Comparison of ENCODE assay signal across 20 cellular contexts in the genomic region with DNA sequence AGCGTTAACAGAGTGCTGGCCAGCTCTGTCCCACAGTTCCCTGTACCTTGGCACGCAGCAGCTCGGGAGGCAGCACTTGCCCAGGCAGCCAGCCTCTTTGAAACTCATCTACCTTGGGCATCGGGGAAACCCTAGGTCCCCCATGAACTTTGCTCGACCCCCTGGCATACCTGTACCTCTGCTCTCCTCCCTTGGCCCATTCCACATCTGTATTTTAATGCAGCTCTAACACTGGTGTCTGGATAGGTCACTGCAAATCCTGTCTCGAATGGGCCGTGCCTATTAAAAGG.
DNase-seq lines count a peak whose midpoint lies in the region; ATAC-seq and TF ChIP-seq lines count a peak whose summit lies in the region.
"Had no signal": no experiment of that assay in that cellular context is flagged by ENCODE, and none has a peak within 500 bp of the region (broad histone marks: within the 10 kb centered on the region; RNA-seq: fewer than 3 reads in every experiment).

No MANE protein-coding gene starts in this region.

- no peak overlapping the region for H3K4me3 ChIP-seq in H7 (ENCODE audit: insufficient read depth, low read depth, low read length)
- H3K4me3 ChIP-seq in endodermal cell (ENCODE audit: low read length): no peak overlapping the region
- H3K4me3 ChIP-seq in transverse colon: no peak overlapping the region
- H3K4me3 ChIP-seq: A549, BLaER1, K562 had no signal

- H3K4me3 Mint-ChIP-seq in endodermal cell: no peak overlapping the region
- H3K4me3 Mint-ChIP-seq: CD14-positive monocyte; CD4-positive, alpha-beta memory T cell had no signal

- H3K27me3 ChIP-seq in H7 (ENCODE audit: control insufficient read depth, insufficient read depth, low read length) (no peaks in the 10 kb centered on the region), endodermal cell (ENCODE audit: control insufficient read depth, insufficient read depth, low read length, poor library complexity, severe bottlenecking) (no peaks in the 10 kb centered on the region), transverse colon (no peaks in the 10 kb centered on the region)
- H3K27me3 ChIP-seq: BLaER1 had no signal

- H3K36me3 Mint-ChIP-seq in endodermal cell (ENCODE audit: low read depth): peaks cover 37% of the 10 kb centered on the region

- no peak for TF ChIP-seq POLR2A in transverse colon (IDR thresholded peaks at IDR 0.05)

- WGBS in endodermal cell (ENCODE audit: insufficient coverage in 1 of 2, insufficient read length in 1 of 2), 2 experiments: 90 to 91% methylated on average over 6 to 7 of the region's 7 CpGs
- WGBS in transverse colon (ENCODE audit: low coverage in 1 of 2), 2 donors: 92 to 100% methylated on average over 2 to 7 of the region's 7 CpGs

- H3K4me1 Mint-ChIP-seq in endodermal cell: no peaks in the 10 kb centered on the region

- H3K9ac ChIP-seq in endodermal cell (ENCODE audit: extremely low read depth, low read length, poor library complexity, severe bottlenecking): no peak overlapping the region
- H3K9ac ChIP-seq: BLaER1 had no signal

- intact Hi-C loops in transverse colon (cut with DNase I; ENCODE audit: low total_unique reads): no loop called here

- no peaks in the 10 kb centered on the region for H3K9me3 ChIP-seq in endodermal cell (ENCODE audit: control insufficient read depth, low read length)
- H3K9me3 ChIP-seq in transverse colon: no peaks in the 10 kb centered on the region
- H3K9me3 ChIP-seq: A549, BLaER1 had no signal

- TF ChIP-seq CTCF in endodermal cell (conservative IDR thresholded peaks at IDR 0.05) (no peak), transverse colon (IDR thresholded peaks at IDR 0.05) (no peak)

- H3K36me3 ChIP-seq in H7 (replicated peaks; ENCODE audit: control insufficient read depth, insufficient read depth, low read length): no peaks in the 10 kb centered on the region
- H3K36me3 ChIP-seq in endodermal cell (ENCODE audit: control insufficient read depth, insufficient read depth, low read length): no peaks in the 10 kb centered on the region
- no peaks in the 10 kb centered on the region for H3K36me3 ChIP-seq in transverse colon

- H3K27ac Mint-ChIP-seq in endodermal cell: no peak overlapping the region
- H3K27ac Mint-ChIP-seq: CD14-positive monocyte; CD4-positive, alpha-beta memory T cell had no signal

- ATAC-seq in HG02885 (IDR thresholded peaks at IDR 0.05; ENCODE audit: poor library complexity, unreplicated experiment): no peak
- ATAC-seq: K562 had no signal

- no peak for TF ChIP-seq EP300 in transverse colon (IDR thresholded peaks at IDR 0.05; ENCODE audit: low read depth)

- H3K27ac ChIP-seq in endodermal cell (ENCODE audit: low read depth, low read length) (no peak overlapping the region), transverse colon (no peak overlapping the region)
- H3K27ac ChIP-seq: 22Rv1, A549, BLaER1 had no signal

- in situ Hi-C loops in transverse colon (cut with MboI; ENCODE audit: low pct_ligation_motif_present in 1 of 4, low pct_unique_long_range_greater_than_20kb in 1 of 4, low sequenced_read_pairs in 3 of 4): no loop called here

- no peaks in the 10 kb centered on the region for H3K9me3 Mint-ChIP-seq in endodermal cell
- H3K9me3 Mint-ChIP-seq: CD4-positive, alpha-beta memory T cell had no signal

- peak; percentile 16 for DNase-seq in activated effector memory CD4-positive, alpha-beta T cell treated with anti-CD3 and anti-CD28 coated beads, Interleukin-2, amount 50 U/mL, for 16 hours
- no peak for DNase-seq in activated effector memory CD4-positive, alpha-beta T cell treated with Interleukin-2 at 50 U/mL for 16 hours
- DNase-seq in H7 (peak; percentile 27), endodermal cell (peak; percentile 26), transverse colon (peak; percentile 1)
- DNase-seq in stimulated activated naive CD4-positive, alpha-beta T cell (lab: John Stamatoyannopoulos, UW): no peak
- no peak for DNase-seq in stimulated activated CD4-positive, alpha-beta T cell treated with anti-CD3 and anti-CD28 coated beads, Interleukin-15, amount 100 ng/mL, for 24 hours
- DNase-seq: Calu3; CD4-positive, alpha-beta memory T cell; DMS79 treated with DMSO at 0.1 percent for 48 hours; GF-D8; GOT3; HCEC 1CT; IMR-90 had no signal

- no peaks in the 10 kb centered on the region for H3K27me3 Mint-ChIP-seq in endodermal cell (ENCODE audit: insufficient read depth)
- H3K27me3 Mint-ChIP-seq: CD4-positive, alpha-beta memory T cell had no signal

- no peaks in the 10 kb centered on the region for H3K4me1 ChIP-seq in endodermal cell (ENCODE audit: control insufficient read depth, insufficient read depth, low read length)
- H3K4me1 ChIP-seq in transverse colon: no peaks in the 10 kb centered on the region
- H3K4me1 ChIP-seq: A549 had no signal

Comparison
In these comparisons a context has a peak if more than half of its experiments do, and no peak if none do; other contexts are left out.
1. DNase-seq: peak in activated effector memory CD4-positive, alpha-beta T cell treated with anti-CD3 and anti-CD28 coated beads, Interleukin-2, amount 50 U/mL, for 16 hours (single experiment), H7 (single experiment), endodermal cell (single experiment) and transverse colon (single experiment); none in activated effector memory CD4-positive, alpha-beta T cell treated with Interleukin-2 at 50 U/mL for 16 hours (single experiment), stimulated activated naive CD4-positive, alpha-beta T cell (0 of 6) and stimulated activated CD4-positive, alpha-beta T cell treated with anti-CD3 and anti-CD28 coated beads, Interleukin-15, amount 100 ng/mL, for 24 hours (single experiment).